1 cellular context compared by ENCODE assay signal in the genomic region with DNA sequence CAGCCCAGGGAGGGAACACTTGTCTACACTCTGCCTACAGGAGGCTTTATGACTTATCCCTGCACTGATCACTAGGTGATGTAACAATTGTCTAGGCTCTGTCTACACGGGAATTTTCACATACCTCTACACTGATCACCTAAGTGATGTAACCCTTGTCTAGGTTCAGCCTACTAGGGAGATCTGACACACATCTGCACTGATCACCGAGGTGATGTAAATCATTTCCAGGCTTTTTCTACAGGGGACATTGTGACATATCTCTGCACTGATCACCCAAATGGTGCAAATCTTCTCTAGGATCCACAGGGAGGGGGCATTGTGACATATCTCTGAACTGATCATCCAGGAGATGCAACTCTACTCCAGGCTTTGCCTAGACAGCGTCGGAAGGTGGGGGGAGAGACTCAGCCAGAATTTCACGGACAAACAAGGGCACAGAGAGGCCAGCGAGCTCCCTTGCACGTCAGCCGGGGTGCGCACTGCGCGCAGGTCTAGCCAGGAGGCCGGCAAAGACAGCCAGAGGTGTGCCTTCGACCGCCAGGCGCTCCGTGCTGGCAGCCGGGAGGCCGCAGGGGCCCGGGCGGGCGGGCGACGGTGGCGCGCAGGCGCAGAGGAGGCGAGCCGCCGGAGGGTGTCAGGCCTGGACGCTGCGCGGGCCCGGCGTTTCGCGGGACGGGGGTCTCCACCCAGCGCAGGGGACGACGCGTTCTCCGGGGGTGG.
TF ChIP-seq lines count a peak whose summit lies in the region.

No MANE protein-coding gene starts in this region.

TF ChIP-seq in endothelial cell of umbilical vein, 7 proteins besides CTCF, POLR2A, EP300 and RAD21 (continued from another document):
- TF ChIP-seq MYC (IDR thresholded peaks at IDR 0.05; ENCODE audit: low read depth, low read length): no peak
